In the genomic region with DNA sequence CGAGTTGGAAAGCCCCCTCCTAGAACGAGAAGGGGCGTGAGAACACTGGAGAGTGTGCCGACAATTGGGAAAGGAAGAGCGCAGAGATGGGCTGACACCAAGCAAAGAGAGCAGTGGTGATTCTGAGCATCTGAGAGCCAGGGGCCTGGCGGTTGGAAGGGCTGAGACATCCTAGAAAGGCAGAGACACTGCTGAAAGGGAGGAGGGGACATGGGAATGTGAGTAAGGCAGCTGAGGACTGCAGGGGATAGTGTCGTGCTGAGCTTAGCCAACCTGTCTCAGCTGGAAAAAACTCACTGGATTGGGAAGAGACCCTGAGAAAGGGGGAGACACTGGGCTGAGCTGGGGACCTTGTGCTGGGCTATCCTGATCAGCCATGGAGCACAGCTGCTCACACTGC, we compare ENCODE assay signal across 19 cellular contexts. TPM values are rescaled to one million over a fixed set of nuclear protein-coding genes. Genes with fewer than 3 reads are reported as not detected.
DNase-seq lines count a peak whose midpoint lies in the region; ATAC-seq and TF ChIP-seq lines count a peak whose summit lies in the region.
"Had no signal": no experiment of that assay in that cellular context is flagged by ENCODE, and none has a peak within 500 bp of the region (broad histone marks: within the 10 kb centered on the region; RNA-seq: fewer than 3 reads in every experiment).

No MANE protein-coding gene starts in this region.

- H3K4me2 ChIP-seq in mammary epithelial cell (ENCODE audit: insufficient read depth, low read depth, low read length) (no peak overlapping the region), GM23248 (ENCODE audit: unreplicated experiment) (no peak overlapping the region)

- H3K4me1 ChIP-seq in HEK293 (ENCODE audit: control insufficient read depth, insufficient read depth, low read length) (no peaks in the 10 kb centered on the region), mammary epithelial cell (ENCODE audit: insufficient read depth, low read length) (no peaks in the 10 kb centered on the region), GM23248 (ENCODE audit: insufficient read depth) (no peaks in the 10 kb centered on the region)
- H3K4me1 ChIP-seq: Peyer's patch had no signal

- H3K27ac Mint-ChIP-seq in chondrocyte (ENCODE audit: unreplicated experiment) (peak overlapping the region; percentile 56), osteocyte (ENCODE audit: unreplicated experiment) (peak overlapping the region; percentile 65)
- H3K27ac Mint-ChIP-seq: CD14-positive monocyte had no signal

- TF ChIP-seq CTCF in HEK293 (tag by site-specific recombination; IDR thresholded peaks at IDR 0.05), result no peak
- no peak for TF ChIP-seq CTCF in chondrocyte (IDR thresholded peaks at IDR 0.05)
- TF ChIP-seq CTCF in osteocyte (IDR thresholded peaks at IDR 0.05), result no peak
- no peak for TF ChIP-seq CTCF in mammary epithelial cell (conservative IDR thresholded peaks at IDR 0.05 in 1 of 2, IDR thresholded peaks at IDR 0.05 in 1 of 2; ENCODE audit: extremely low read depth in 1 of 2, insufficient read depth in 1 of 2, low read depth in 1 of 2, low read length in 2 of 2)

- H3K27ac ChIP-seq in HEK293 (ENCODE audit: extremely low read depth, low read depth, low read length) (no peak overlapping the region), mammary epithelial cell (ENCODE audit: insufficient read depth, low read depth, low read length) (no peak overlapping the region), GM23248 (no peak overlapping the region)
- H3K27ac ChIP-seq: Peyer's patch, SJSA1 had no signal

- no peaks in the 10 kb centered on the region for H3F3A ChIP-seq in GM23248 (ENCODE audit: insufficient read depth)

- no peaks in the 10 kb centered on the region for H3K9me2 ChIP-seq in GM23248 (ENCODE audit: insufficient read depth)

- no peak for ATAC-seq in activated T-cell treated with anti-CD3 and anti-CD28 coated beads, Interleukin-2, amount 50 U/mL, for 4 hours
- ATAC-seq in HG03108 (IDR thresholded peaks at IDR 0.05; ENCODE audit: unreplicated experiment), result no peak

- H2AFZ ChIP-seq in mammary epithelial cell (ENCODE audit: low read depth, low read length), result no peak overlapping the region
- no peak overlapping the region for H2AFZ ChIP-seq in GM23248

- H3K4me3 Mint-ChIP-seq in chondrocyte (ENCODE audit: unreplicated experiment) (no peak overlapping the region), osteocyte (ENCODE audit: unreplicated experiment) (no peak overlapping the region)
- no peak overlapping the region for H3K4me3 Mint-ChIP-seq in activated T-cell treated with anti-CD3 and anti-CD28 coated beads, Interleukin-2, amount 50 U/mL, for 4 hours
- H3K4me3 Mint-ChIP-seq: CD14-positive monocyte had no signal

- H4K20me1 ChIP-seq in mammary epithelial cell (ENCODE audit: insufficient read depth, low read length), result no peaks in the 10 kb centered on the region
- H4K20me1 ChIP-seq in GM23248 (ENCODE audit: insufficient read depth), result no peaks in the 10 kb centered on the region

- no peaks in the 10 kb centered on the region for H3K9me3 ChIP-seq in HEK293 (ENCODE audit: control insufficient read depth, insufficient read depth, low read depth, low read length)
- no peaks in the 10 kb centered on the region for H3K9me3 ChIP-seq in mammary epithelial cell (replicated peaks; ENCODE audit: insufficient read depth, low read length)
- H3K9me3 ChIP-seq in GM23248 (ENCODE audit: low read depth), result no peaks in the 10 kb centered on the region
- H3K9me3 ChIP-seq: Peyer's patch, SJSA1 had no signal

- no peaks in the 10 kb centered on the region for H3K36me3 Mint-ChIP-seq in chondrocyte (ENCODE audit: low read depth)
- H3K36me3 Mint-ChIP-seq in osteocyte (ENCODE audit: unreplicated experiment), result no peaks in the 10 kb centered on the region
- H3K36me3 Mint-ChIP-seq in activated T-cell treated with anti-CD3 and anti-CD28 coated beads, Interleukin-2, amount 50 U/mL, for 4 hours (ENCODE audit: insufficient read depth), result no peaks in the 10 kb centered on the region
- H3K36me3 Mint-ChIP-seq: CD14-positive monocyte had no signal

- CTCF ChIA-PET in HEK293 (lab: Yijun Ruan, JAX), result interaction anchor here (0.8 to 1.7 kb wide), 2 partner anchors 14 to 69 kb away, joined by 3 read pairs; no protein-coding TSS in a partner anchor
- CTCF ChIA-PET in mammary epithelial cell (lab: Charles Lee; ENCODE audit: low non-redundant PET), result no interaction called here

- H3K4me3 ChIP-seq in HEK293 (ENCODE audit: low read depth, low read length) (no peak overlapping the region), mammary epithelial cell (replicated peaks in 1 of 3; ENCODE audit: insufficient read depth in 1 of 3, low read depth in 2 of 3, low read length in 3 of 3) (no peak overlapping the region), GM23248 (no peak overlapping the region)
- H3K4me3 ChIP-seq: Peyer's patch, SJSA1 had no signal

- no peaks in the 10 kb centered on the region for H3K36me3 ChIP-seq in HEK293 (ENCODE audit: control insufficient read depth in 2 of 2, insufficient read depth in 1 of 2, low read length in 2 of 2)
- H3K36me3 ChIP-seq in mammary epithelial cell (ENCODE audit: insufficient read depth, low read length), result no peaks in the 10 kb centered on the region
- no peaks in the 10 kb centered on the region for H3K36me3 ChIP-seq in GM23248 (ENCODE audit: low read depth)
- H3K36me3 ChIP-seq: Peyer's patch, SJSA1 had no signal

- H3K27me3 Mint-ChIP-seq in chondrocyte (ENCODE audit: low read depth) (no peaks in the 10 kb centered on the region), osteocyte (ENCODE audit: unreplicated experiment) (no peaks in the 10 kb centered on the region)
- peaks cover 2% of the 10 kb centered on the region for H3K27me3 Mint-ChIP-seq in activated T-cell treated with anti-CD3 and anti-CD28 coated beads, Interleukin-2, amount 50 U/mL, for 4 hours (ENCODE audit: low read depth)

- H3K27me3 ChIP-seq in mammary epithelial cell (ENCODE audit: insufficient read depth, low read length), result peaks cover 2% of the 10 kb centered on the region
- peaks cover 11% of the 10 kb centered on the region for H3K27me3 ChIP-seq in GM23248 (replicated peaks; ENCODE audit: insufficient read depth)
- H3K27me3 ChIP-seq: Peyer's patch, SJSA1 had no signal

- dilution Hi-C loops in mammary epithelial cell (cut with HindIII; ENCODE audit: low sequenced_read_pairs), result no loop called here

- H3K9ac ChIP-seq in mammary epithelial cell (ENCODE audit: insufficient read depth, low read length), result no peak overlapping the region
- no peak overlapping the region for H3K9ac ChIP-seq in GM23248

- H3K79me2 ChIP-seq in mammary epithelial cell (ENCODE audit: insufficient read depth, low read length) (no peaks in the 10 kb centered on the region), GM23248 (ENCODE audit: insufficient read depth) (no peaks in the 10 kb centered on the region)

- H3K4me1 Mint-ChIP-seq in chondrocyte (ENCODE audit: low read depth) (peaks cover 39% of the 10 kb centered on the region), osteocyte (ENCODE audit: unreplicated experiment) (peaks cover 40% of the 10 kb centered on the region)
- H3K4me1 Mint-ChIP-seq in activated T-cell treated with anti-CD3 and anti-CD28 coated beads, Interleukin-2, amount 50 U/mL, for 4 hours (ENCODE audit: low read depth), result no peaks in the 10 kb centered on the region
- H3K4me1 Mint-ChIP-seq: CD14-positive monocyte had no signal

- WGBS in mammary epithelial cell (ENCODE audit: low coverage, missing lambda C conversion rate), result 75% methylated on average over 7 of the region's 7 CpGs
- 71 to 79% methylated on average over 7 of the region's 7 CpGs for WGBS in GM23248 (ENCODE audit: low coverage in 1 of 2, low lambda C conversion rate in 2 of 2, missing lambda C conversion rate in 2 of 2), 2 experiments

- in situ Hi-C loops in mammary epithelial cell (cut with MboI; ENCODE audit: low sequenced_read_pairs in 2 of 2) (no loop called here), GM23248 (cut with MboI) (no loop called here)

- no peak for DNase-seq in chondrocyte (ENCODE audit: low spot score)
- DNase-seq in islet precursor cell, result peak; percentile 85
- no peak for DNase-seq in osteocyte (ENCODE audit: extremely low spot score, unreplicated experiment)
- no peak for DNase-seq in mammary epithelial cell
- no peak for DNase-seq in GM23248
- no peak for DNase-seq in activated T-cell treated with anti-CD3 and anti-CD28 coated beads, Interleukin-2, amount 50 U/mL, for 4 hours
- DNase-seq: AML-193, DMS79 treated with DMSO at 0.1 percent for 48 hours, KG1, NCI-H1436, NCI-H2029, NCI-H2171, NCI-H446, NCI-H526 treated with DMSO at 0.1 percent for 48 hours, Peyer's patch had no signal

- intact Hi-C loops in mammary epithelial cell (cut with micrococcal nuclease), result no loop called here

- POLR2A ChIA-PET in HEK293 (lab: Yijun Ruan, JAX), result no interaction called here

- no peaks in the 10 kb centered on the region for H3K9me3 Mint-ChIP-seq in chondrocyte (ENCODE audit: low read depth)
- no peaks in the 10 kb centered on the region for H3K9me3 Mint-ChIP-seq in osteocyte (ENCODE audit: unreplicated experiment)
- H3K9me3 Mint-ChIP-seq in activated T-cell treated with anti-CD3 and anti-CD28 coated beads, Interleukin-2, amount 50 U/mL, for 4 hours, result no peaks in the 10 kb centered on the region

- no TSS peak for BruUV-seq in mammary epithelial cell (replicated peaks; lab: Mats Ljungman, UMichigan)

TF ChIP-seq in HEK293, 187 proteins besides CTCF, POLR2A, EP300 and RAD21 (continues in another document):
- TF ChIP-seq, protein P1, sequence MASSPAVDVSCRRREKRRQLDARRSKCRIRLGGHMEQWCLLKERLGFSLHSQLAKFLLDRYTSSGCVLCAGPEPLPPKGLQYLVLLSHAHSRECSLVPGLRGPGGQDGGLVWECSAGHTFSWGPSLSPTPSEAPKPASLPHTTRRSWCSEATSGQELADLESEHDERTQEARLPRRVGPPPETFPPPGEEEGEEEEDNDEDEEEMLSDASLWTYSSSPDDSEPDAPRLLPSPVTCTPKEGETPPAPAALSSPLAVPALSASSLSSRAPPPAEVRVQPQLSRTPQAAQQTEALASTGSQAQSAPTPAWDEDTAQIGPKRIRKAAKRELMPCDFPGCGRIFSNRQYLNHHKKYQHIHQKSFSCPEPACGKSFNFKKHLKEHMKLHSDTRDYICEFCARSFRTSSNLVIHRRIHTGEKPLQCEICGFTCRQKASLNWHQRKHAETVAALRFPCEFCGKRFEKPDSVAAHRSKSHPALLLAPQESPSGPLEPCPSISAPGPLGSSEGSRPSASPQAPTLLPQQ (tag by site-specific recombination; IDR thresholded peaks at IDR 0.05), result no peak

RNA-seq across cellular contexts. Expression of a gene that starts 58.1 kb away (rescaled TPM):
- total RNA-seq in chondrocyte, result 46.0 to 63.9 TPM (median 48.0 TPM) in 3 replicates
- 37.2 and 41.9 TPM in 2 replicates for total RNA-seq in osteocyte
- total RNA-seq in mammary epithelial cell, result 10 to 100 TPM; 14.8 to 17.7 TPM
- polyA plus RNA-seq in mammary epithelial cell, result 13.4 TPM
- 76.1 TPM for polyA minus RNA-seq in mammary epithelial cell
- total RNA-seq in GM23248 (2014; rRNA removed; shearing (Covaris generic)), result 10.6 and 13.4 TPM in 2 replicates
- polyA plus RNA-seq in GM23248 (2016; fragmentation: Nextera tagmentation; extraction: Ambion mirVana), result 4.6 and 4.7 TPM in 2 replicates
- total RNA-seq in activated T-cell treated with anti-CD3 and anti-CD28 coated beads, Interleukin-2, amount 50 U/mL, for 4 hours, result 10 to 100 TPM; 47.6 to 54.2 (median 51.2) TPM
